8 cellular contexts compared by ENCODE assay signal in genomic region chr5:116736671-116737070, GRCh38.
"Had no signal": no experiment of that assay in that cellular context is flagged by ENCODE, and none has a peak within 500 bp of the region (broad histone marks: within the 10 kb centered on the region; RNA-seq: fewer than 3 reads in every experiment).

No MANE protein-coding gene starts in this region.

- H3K4me3 Mint-ChIP-seq: IgD-negative memory B cell had no signal

- H3K9me3 Mint-ChIP-seq: IgD-negative memory B cell had no signal

- H3K4me1 Mint-ChIP-seq: IgD-negative memory B cell had no signal

- H3K27ac Mint-ChIP-seq: IgD-negative memory B cell had no signal

- H3K27ac ChIP-seq: HL-60, KMS-11 had no signal

- H3K4me3 ChIP-seq: K562 had no signal

- DNase-seq: IMR-90, KBM-7, KG1 had no signal

- ATAC-seq: HepG2, K562 had no signal

- H3K9ac ChIP-seq: KMS-11 had no signal
